Comparison of ENCODE assay signal across 18 cellular contexts in genomic region chr6:13286185-13286584, GRCh38. TPM values are rescaled to one million over a fixed set of nuclear protein-coding genes. Genes with fewer than 3 reads are reported as not detected.
DNase-seq lines count a peak whose midpoint lies in the region; ATAC-seq and TF ChIP-seq lines count a peak whose summit lies in the region.
"Had no signal": no experiment of that assay in that cellular context is flagged by ENCODE, and none has a peak within 500 bp of the region (broad histone marks: within the 10 kb centered on the region; RNA-seq: fewer than 3 reads in every experiment).

No MANE protein-coding gene starts in this region.

- intact Hi-C loops in OCI-LY7 (cut with micrococcal nuclease; ENCODE audit: unreplicated experiment), result no loop called here

- TF ChIP-seq CTCF in OCI-LY7 (conservative IDR thresholded peaks at IDR 0.05; ENCODE audit: low read length), result no peak

- no peaks in the 10 kb centered on the region for H4K20me1 ChIP-seq in OCI-LY7 (ENCODE audit: insufficient read depth, low read length)

- H3K27ac ChIP-seq in OCI-LY7 (ENCODE audit: low read depth, low read length, poor library complexity, severe bottlenecking), result peak overlapping the region; percentile 62
- H3K27ac ChIP-seq: colonic mucosa, stomach had no signal

- no peak overlapping the region for H2AFZ ChIP-seq in OCI-LY7 (ENCODE audit: low read length)

- CTCF ChIA-PET in OCI-LY7 (lab: Charles Lee; ENCODE audit: unreplicated experiment), result interaction anchor here (0.6 to 1.5 kb wide), 4 partner anchors 11 to 48 kb away, joined by 3 to 8 read pairs (median 4); no protein-coding TSS in a partner anchor

- peaks cover 85% of the 10 kb centered on the region for H3K36me3 Mint-ChIP-seq in stimulated activated memory B cell treated with anti-CD40 and anti-IgM and Interleukin-4, amounts not matched to agents 10 μg/mL and 1 μg/mL and 100 μg/mL, for 72 hours

- H3K27me3 Mint-ChIP-seq in stimulated activated memory B cell treated with anti-CD40 and anti-IgM and Interleukin-4, amounts not matched to agents 10 μg/mL and 1 μg/mL and 100 μg/mL, for 72 hours, result no peaks in the 10 kb centered on the region
- H3K27me3 Mint-ChIP-seq: CD8-positive, alpha-beta memory T cell had no signal

- ATAC-seq in GM19395 (IDR thresholded peaks at IDR 0.05; ENCODE audit: unreplicated experiment) (peak; percentile 67), HG03103 (IDR thresholded peaks at IDR 0.05; ENCODE audit: low read depth, unreplicated experiment) (peak; percentile 77), GM18520 (IDR thresholded peaks at IDR 0.05; ENCODE audit: unreplicated experiment) (no peak), GM18870 (IDR thresholded peaks at IDR 0.05; ENCODE audit: unreplicated experiment) (no peak)
- peak; percentile 82 for ATAC-seq in stimulated activated memory B cell treated with anti-CD40 and anti-IgM and Interleukin-4, amounts not matched to agents 10 μg/mL and 1 μg/mL and 100 μg/mL, for 72 hours
- ATAC-seq: sciatic nerve had no signal

- DNase-seq in OCI-LY7 (ENCODE audit: low spot score) (peak; percentile 68), NCI-H187 treated with DMSO at 0.1 percent for 48 hours (lab: John Stamatoyannopoulos, UW) (no peak)
- DNase-seq: activated CD4-positive, alpha-beta T cell treated with anti-CD3 and anti-CD28 coated beads, Interleukin-2, amount 50 U/mL, for 48 hours; aorta; CD8-positive, alpha-beta memory T cell; colonic mucosa; GF-D8; NCI-H1092; NCI-H446; stomach had no signal

- POLR2A ChIA-PET in OCI-LY7 (lab: Charles Lee), result interaction anchor here (0.7 to 2.6 kb wide), 11 partner anchors 8 to 44 kb away, joined by 3 to 24 read pairs (median 3); partner anchors contain the start of gene TBC1D7

- BruUV-seq in OCI-LY7 (replicated peaks; lab: Mats Ljungman, UMichigan), result no TSS peak

- H3K4me1 ChIP-seq in OCI-LY7 (ENCODE audit: insufficient read depth, low read length, poor library complexity, severe bottlenecking), result peaks cover 38% of the 10 kb centered on the region
- H3K4me1 ChIP-seq: colonic mucosa, stomach had no signal

- peaks cover 53% of the 10 kb centered on the region for H3K4me1 Mint-ChIP-seq in stimulated activated memory B cell treated with anti-CD40 and anti-IgM and Interleukin-4, amounts not matched to agents 10 μg/mL and 1 μg/mL and 100 μg/mL, for 72 hours

- no peaks in the 10 kb centered on the region for H3K9me2 ChIP-seq in OCI-LY7 (ENCODE audit: insufficient read depth, low read length)

- no peaks in the 10 kb centered on the region for H3K9me3 Mint-ChIP-seq in stimulated activated memory B cell treated with anti-CD40 and anti-IgM and Interleukin-4, amounts not matched to agents 10 μg/mL and 1 μg/mL and 100 μg/mL, for 72 hours
- H3K9me3 Mint-ChIP-seq: neural crest cell had no signal

- H3K79me2 ChIP-seq in OCI-LY7 (ENCODE audit: insufficient read depth, low read depth, low read length), result no peaks in the 10 kb centered on the region

- peak overlapping the region; percentile 32 for H3K4me2 ChIP-seq in OCI-LY7 (ENCODE audit: low read length)

- peak overlapping the region; percentile 21 for H3K4me3 Mint-ChIP-seq in stimulated activated memory B cell treated with anti-CD40 and anti-IgM and Interleukin-4, amounts not matched to agents 10 μg/mL and 1 μg/mL and 100 μg/mL, for 72 hours
- H3K4me3 Mint-ChIP-seq: CD8-positive, alpha-beta memory T cell; neural crest cell had no signal

- peaks cover 23% of the 10 kb centered on the region for H3K9me3 ChIP-seq in OCI-LY7 (ENCODE audit: low read length)
- H3K9me3 ChIP-seq: colonic mucosa had no signal

- H3K4me3 ChIP-seq in OCI-LY7 (ENCODE audit: low read depth, low read length, poor library complexity, severe bottlenecking), result peak overlapping the region; percentile 7
- H3K4me3 ChIP-seq: colonic mucosa, stomach had no signal

- H3K36me3 ChIP-seq in OCI-LY7 (ENCODE audit: insufficient read depth, low read length), result peaks cover 91% of the 10 kb centered on the region
- H3K36me3 ChIP-seq: colonic mucosa had no signal

- peak overlapping the region; percentile 46 for H3K27ac Mint-ChIP-seq in stimulated activated memory B cell treated with anti-CD40 and anti-IgM and Interleukin-4, amounts not matched to agents 10 μg/mL and 1 μg/mL and 100 μg/mL, for 72 hours
- H3K27ac Mint-ChIP-seq: activated T-helper 2 cell treated with anti-CD3 and anti-CD28 coated beads, Interferon-gamma antibody, Interleukin-2, Interleukin-4, amounts not matched to agents 10 μg/mL and 5 μg/mL and 100 μg/mL, durations not matched to agents 14 hours and 24 hours and 36 hours had no signal

RNA-seq across cellular contexts. Expression of gene TBC1D7, which starts 42.2 kb away (rescaled TPM):
- 52.9 and 69.2 TPM in 2 replicates for total RNA-seq in OCI-LY7 (2014; rRNA removed; shearing (Covaris generic))
- 46.2 and 50.5 TPM in 2 replicates for total RNA-seq in OCI-LY7 (2022)

Comparison
In these comparisons a context has a peak if more than half of its experiments do, and no peak if none do; other contexts are left out.
1. ATAC-seq: peak in GM19395 (single experiment), HG03103 (single experiment) and stimulated activated memory B cell treated with anti-CD40 and anti-IgM and Interleukin-4, amounts not matched to agents 10 μg/mL and 1 μg/mL and 100 μg/mL, for 72 hours (single experiment); none in GM18520 (single experiment) and GM18870 (single experiment).